ENCODE assay signal across 1 cellular context in genomic region chr7:77570330-77571011, GRCh38.
TF ChIP-seq lines count a peak whose summit lies in the region.

No MANE protein-coding gene starts in this region.

TF ChIP-seq in GM12878, 131 proteins besides CTCF, POLR2A, EP300 and RAD21:
- TF ChIP-seq ZBTB33 (IDR thresholded peaks at IDR 0.05) (no peak), ZNF217 (IDR thresholded peaks at IDR 0.05) (no peak), SRF (IDR thresholded peaks at IDR 0.05; ENCODE audit: low read depth in 2 of 2, low read length in 2 of 2) (0 out of 4 replicates have a peak, but pooled peaks of 1 of the 2 experiments have one; percentile 52), PRDM15 (CRISPR knock-in tag; IDR thresholded peaks at IDR 0.05) (no peak), NFIC (IDR thresholded peaks at IDR 0.05; ENCODE audit: low read depth, low read length) (0 out of 2 replicates have a peak, but pooled peaks have one; percentile 31), IKZF2 (IDR thresholded peaks at IDR 0.05) (peak in 1 of 2 experiments; percentile 18; a peak in 1 of 4 replicates), SUPT20H (IDR thresholded peaks at IDR 0.05; ENCODE audit: borderline replicate concordance, control insufficient read depth, low read depth, low read length) (no peak), SREBF1 (IDR thresholded peaks at IDR 0.05; ENCODE audit: low read length) (no peak), ATF3 (IDR thresholded peaks at IDR 0.05; ENCODE audit: borderline replicate concordance, extremely low read depth, low read depth, low read length) (no peak), YY1 (IDR thresholded peaks at IDR 0.05; ENCODE audit: low read depth, low read length) (no peak), RUNX3 (IDR thresholded peaks at IDR 0.05; ENCODE audit: low read length) (peak; percentile 59)
